In the genomic region with DNA sequence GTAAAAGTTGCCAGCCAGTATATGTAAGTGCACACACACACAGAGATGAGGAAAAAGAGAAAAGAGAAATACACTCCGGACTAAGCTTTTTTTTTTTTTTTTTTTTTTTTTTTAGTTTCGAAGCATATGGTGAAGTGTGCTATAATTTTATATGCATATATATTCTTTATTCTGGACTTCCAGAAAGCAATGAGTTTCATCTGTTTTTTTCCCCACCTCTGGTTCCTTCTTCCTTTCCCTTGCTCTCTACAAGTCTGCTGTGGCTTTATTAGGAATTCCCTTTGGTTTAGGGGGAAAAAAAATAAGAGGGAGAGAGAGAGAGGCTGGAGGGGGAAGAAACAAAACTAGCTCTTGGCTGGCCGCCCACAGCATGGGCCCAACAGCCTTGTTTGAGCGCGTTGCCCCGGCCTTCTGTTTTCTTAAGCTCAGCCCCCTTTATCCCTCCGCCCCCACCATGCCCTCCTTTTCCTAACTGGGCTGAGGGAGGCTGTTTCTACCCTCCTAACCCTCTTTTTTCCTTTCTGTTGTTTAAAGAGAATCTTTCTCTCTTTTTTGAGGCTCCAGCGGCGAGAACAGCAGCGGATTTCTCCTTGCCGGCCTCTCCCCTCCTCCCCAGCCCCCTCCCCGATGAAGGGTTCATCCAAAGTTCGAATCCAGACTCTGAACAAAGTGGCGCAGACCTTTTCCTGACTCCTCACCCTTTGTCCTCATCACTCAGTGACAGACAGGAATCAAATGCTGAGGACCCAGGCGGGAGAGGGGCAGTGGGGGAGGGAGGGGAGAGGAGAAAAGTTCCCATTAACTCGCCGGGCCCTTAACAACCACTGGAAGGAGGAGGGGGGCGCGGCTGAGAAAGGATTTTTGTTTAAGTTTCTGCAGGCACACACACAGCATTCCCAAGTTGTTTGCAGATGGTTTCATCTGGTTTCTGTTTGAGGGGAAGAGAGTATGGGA, we compare ENCODE assay signal across 10 cellular contexts. TPM values are rescaled to one million over a fixed set of nuclear protein-coding genes. Genes with fewer than 3 reads are reported as not detected.
DNase-seq lines count a peak whose midpoint lies in the region; ATAC-seq and TF ChIP-seq lines count a peak whose summit lies in the region.
"Had no signal": no experiment of that assay in that cellular context is flagged by ENCODE, and none has a peak within 500 bp of the region (broad histone marks: within the 10 kb centered on the region; RNA-seq: fewer than 3 reads in every experiment).

No MANE protein-coding gene starts in this region.

- H2AFZ ChIP-seq in KMS-11 (ENCODE audit: low read depth), result 0 out of 2 replicates have a peak overlapping the region, but pooled peaks have one; percentile 11

- peak overlapping the region; percentile 7; the same call in 1 of the 2 replicates for H3K9ac ChIP-seq in KMS-11

- DNase-seq in caudate nucleus (lab: John Stamatoyannopoulos, UW) (peak in 30 of 61 donors; percentile 5 to 77 (median 36)), left kidney (ENCODE audit: low read depth, low spot score) (peak; percentile 94), thoracic aorta (ENCODE audit: low spot score) (no peak), mesenteric fat pad (ENCODE audit: low spot score) (no peak)
- DNase-seq in stimulated activated CD4-positive, alpha-beta T cell treated with anti-CD3 and anti-CD28 coated beads, Interleukin-15, amount 100 ng/mL, for 24 hours, result no peak
- DNase-seq: activated CD4-positive, alpha-beta memory T cell treated with anti-CD3 and anti-CD28 coated beads, Interleukin-2, amount 10 ng/mL, durations not matched to agents 7 days and 5 days; stimulated activated CD4-positive, alpha-beta T cell treated with anti-CD3 and anti-CD28 coated beads, Interleukin-4, amount 100 ng/mL, for 1 hour had no signal

- H3K27me3 ChIP-seq in KMS-11 (ENCODE audit: insufficient read depth, low read depth), result no peaks in the 10 kb centered on the region
- no peaks in the 10 kb centered on the region for H3K27me3 ChIP-seq in thoracic aorta (replicated peaks; ENCODE audit: insufficient read depth)

- H3K27ac ChIP-seq in KMS-11, result peak overlapping the region; percentile 52
- H3K27ac ChIP-seq in caudate nucleus (ENCODE audit: low read depth, low read length), result peak overlapping the region; percentile 74
- peak overlapping the region; percentile 84 to 86 for H3K27ac ChIP-seq in thoracic aorta

- H3K4me2 ChIP-seq in KMS-11, result peak overlapping the region; percentile 40; the same call in 1 of the 2 replicates

- H3K36me3 ChIP-seq in KMS-11 (ENCODE audit: insufficient read depth) (no peaks in the 10 kb centered on the region), thoracic aorta (no peaks in the 10 kb centered on the region)

- H3K9me3 ChIP-seq in thoracic aorta, result no peaks in the 10 kb centered on the region

- H3K4me1 ChIP-seq in KMS-11 (ENCODE audit: low read depth, poor library complexity, severe bottlenecking), result peaks cover 36% of the 10 kb centered on the region
- H3K4me1 ChIP-seq in thoracic aorta (ENCODE audit: control insufficient read depth in 1 of 2, low read depth in 2 of 2), result peaks cover 5 to 69% of the 10 kb centered on the region in 2 donors

- ATAC-seq in thoracic aorta (ENCODE audit: insufficient number of reproducible peaks, low FRiP score, low read depth) (no peak), GM21825 (IDR thresholded peaks at IDR 0.05; ENCODE audit: unreplicated experiment) (no peak), GM18505 (IDR thresholded peaks at IDR 0.05; ENCODE audit: unreplicated experiment) (no peak)

- H3K4me3 ChIP-seq in KMS-11 (IDR thresholded peaks at IDR 0.05; ENCODE audit: insufficient read depth, low read depth, low read length) (peak overlapping the region; percentile 20), thoracic aorta (peak overlapping the region; percentile 68)

- no peaks in the 10 kb centered on the region for H4K20me1 ChIP-seq in KMS-11 (ENCODE audit: insufficient read depth)

- TF ChIP-seq POLR2A in GM18505 (IDR thresholded peaks at IDR 0.05; ENCODE audit: borderline replicate concordance, extremely low read depth, insufficient read depth, insufficient read length), result no peak

- no peaks in the 10 kb centered on the region for H3K79me2 ChIP-seq in KMS-11 (ENCODE audit: insufficient read depth, low read depth)

- TF ChIP-seq CTCF in KMS-11 (conservative IDR thresholded peaks at IDR 0.05; ENCODE audit: low read depth, low read length) (no peak), thoracic aorta (IDR thresholded peaks at IDR 0.05) (no peak)

RNA-seq across cellular contexts. Expression of a gene that starts 29.7 kb away (rescaled TPM):
- total RNA-seq in thoracic aorta, result 10 to 100 TPM; 50.5 to 53.1 TPM
- 87.2 TPM for total RNA-seq in mesenteric fat pad
